In genomic region chr4:56530269-56531148, GRCh38 we compare ENCODE assay signal across 1 cellular context.
TF ChIP-seq lines count a peak whose summit lies in the region.

No MANE protein-coding gene starts in this region.

TF ChIP-seq in K562, 482 proteins besides CTCF, POLR2A, EP300 and RAD21 (continued from another document and continues in another):
- TF ChIP-seq MGA (IDR thresholded peaks at IDR 0.05) (peak; percentile 75), NR2C2 (CRISPR knock-in tag; IDR thresholded peaks at IDR 0.05) (peak; percentile 44; the same call in 1 of the 2 replicates), NR2C2 (tag; IDR thresholded peaks at IDR 0.05) (peak; percentile 91), KLF10 (CRISPR knock-in tag; IDR thresholded peaks at IDR 0.05) (no peak), GTF2E2 (tag; IDR thresholded peaks at IDR 0.05) (peak; percentile 75; the same call in 1 of the 2 replicates), ZNF764 (CRISPR knock-in tag; IDR thresholded peaks at IDR 0.05; ENCODE audit: low read depth) (no peak), GABPB2 (CRISPR knock-in tag; conservative IDR thresholded peaks at IDR 0.05) (no peak), ETV1 (tag; conservative IDR thresholded peaks at IDR 0.05; ENCODE audit: low read depth) (no peak), NFIX (CRISPR knock-in tag; IDR thresholded peaks at IDR 0.05; ENCODE audit: low read depth) (no peak), PKNOX1 (IDR thresholded peaks at IDR 0.05) (no peak), MAZ (CRISPR knock-in tag; conservative IDR thresholded peaks at IDR 0.05 in 1 of 2, IDR thresholded peaks at IDR 0.05 in 1 of 2) (peak in 1 of 2 experiments; percentile 65; a peak in 2 of 4 replicates), STAT5B (CRISPR knock-in tag; IDR thresholded peaks at IDR 0.05) (no peak), PYGO2 (tag; IDR thresholded peaks at IDR 0.05) (no peak), RBBP5 (IDR thresholded peaks at IDR 0.05; ENCODE audit: borderline replicate concordance, insufficient read depth, low read length, poor library complexity, severe bottlenecking) (peak; percentile 67), BRF2 (IDR thresholded peaks at IDR 0.05; ENCODE audit: borderline replicate concordance, insufficient read depth, insufficient read length) (no peak), ETV6 (IDR thresholded peaks at IDR 0.05; ENCODE audit: borderline replicate concordance in 1 of 2, low read depth in 2 of 2, low read length in 1 of 2) (no peak), ETV6 (CRISPR knock-in tag; IDR thresholded peaks at IDR 0.05; ENCODE audit: borderline replicate concordance) (no peak), FOXA3 (CRISPR knock-in tag; conservative IDR thresholded peaks at IDR 0.05 in 1 of 2, IDR thresholded peaks at IDR 0.05 in 1 of 2) (no peak), EGR1 (conservative IDR thresholded peaks at IDR 0.05) (no peak), ZNF224 (CRISPR knock-in tag; IDR thresholded peaks at IDR 0.05) (no peak), LEF1 (IDR thresholded peaks at IDR 0.05) (no peak), KDM2B (CRISPR knock-in tag; IDR thresholded peaks at IDR 0.05) (0 out of 2 replicates have a peak, but pooled peaks have one; percentile 54), NR2C1 (IDR thresholded peaks at IDR 0.05) (peak; percentile 68), NR2C1 (tag; IDR thresholded peaks at IDR 0.05) (peak; percentile 77), SNIP1 (IDR thresholded peaks at IDR 0.05; ENCODE audit: low read depth) (no peak), ZNF121 (CRISPR knock-in tag; conservative IDR thresholded peaks at IDR 0.05) (no peak), WHSC1 (IDR thresholded peaks at IDR 0.05; ENCODE audit: low read length) (no peak), HNRNPK (IDR thresholded peaks at IDR 0.05; ENCODE audit: low read depth, low read length, poor library complexity, severe bottlenecking) (no peak), HDAC6 (IDR thresholded peaks at IDR 0.05; ENCODE audit: low read depth, low read length) (no peak), FUS (optimal IDR thresholded peaks at IDR 0.05; ENCODE audit: low read depth, low read length) (no peak), CBX8 (IDR thresholded peaks at IDR 0.05; ENCODE audit: borderline replicate concordance, extremely low read depth, low read depth, low read length, poor library complexity, severe bottlenecking) (no peak), ZBTB17 (CRISPR knock-in tag; IDR thresholded peaks at IDR 0.05) (0 out of 2 replicates have a peak, but pooled peaks have one; percentile 27), MED1 (CRISPR knock-in tag; IDR thresholded peaks at IDR 0.05; ENCODE audit: borderline replicate concordance) (no peak), ZSCAN29 (IDR thresholded peaks at IDR 0.05) (0 out of 2 replicates have a peak, but pooled peaks have one; percentile 36), ZFP36 (IDR thresholded peaks at IDR 0.05; ENCODE audit: low read depth, low read length, partially characterized antibody) (no peak), ZNF644 (tag; IDR thresholded peaks at IDR 0.05; ENCODE audit: low read depth) (no peak)
- TF ChIP-seq, protein P1, sequence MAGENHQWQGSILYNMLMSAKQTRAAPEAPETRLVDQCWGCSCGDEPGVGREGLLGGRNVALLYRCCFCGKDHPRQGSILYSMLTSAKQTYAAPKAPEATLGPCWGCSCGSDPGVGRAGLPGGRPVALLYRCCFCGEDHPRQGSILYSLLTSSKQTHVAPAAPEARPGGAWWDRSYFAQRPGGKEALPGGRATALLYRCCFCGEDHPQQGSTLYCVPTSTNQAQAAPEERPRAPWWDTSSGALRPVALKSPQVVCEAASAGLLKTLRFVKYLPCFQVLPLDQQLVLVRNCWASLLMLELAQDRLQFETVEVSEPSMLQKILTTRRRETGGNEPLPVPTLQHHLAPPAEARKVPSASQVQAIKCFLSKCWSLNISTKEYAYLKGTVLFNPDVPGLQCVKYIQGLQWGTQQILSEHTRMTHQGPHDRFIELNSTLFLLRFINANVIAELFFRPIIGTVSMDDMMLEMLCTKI (IDR thresholded peaks at IDR 0.05; ENCODE audit: partially characterized antibody), result no peak
- TF ChIP-seq, protein P2, sequence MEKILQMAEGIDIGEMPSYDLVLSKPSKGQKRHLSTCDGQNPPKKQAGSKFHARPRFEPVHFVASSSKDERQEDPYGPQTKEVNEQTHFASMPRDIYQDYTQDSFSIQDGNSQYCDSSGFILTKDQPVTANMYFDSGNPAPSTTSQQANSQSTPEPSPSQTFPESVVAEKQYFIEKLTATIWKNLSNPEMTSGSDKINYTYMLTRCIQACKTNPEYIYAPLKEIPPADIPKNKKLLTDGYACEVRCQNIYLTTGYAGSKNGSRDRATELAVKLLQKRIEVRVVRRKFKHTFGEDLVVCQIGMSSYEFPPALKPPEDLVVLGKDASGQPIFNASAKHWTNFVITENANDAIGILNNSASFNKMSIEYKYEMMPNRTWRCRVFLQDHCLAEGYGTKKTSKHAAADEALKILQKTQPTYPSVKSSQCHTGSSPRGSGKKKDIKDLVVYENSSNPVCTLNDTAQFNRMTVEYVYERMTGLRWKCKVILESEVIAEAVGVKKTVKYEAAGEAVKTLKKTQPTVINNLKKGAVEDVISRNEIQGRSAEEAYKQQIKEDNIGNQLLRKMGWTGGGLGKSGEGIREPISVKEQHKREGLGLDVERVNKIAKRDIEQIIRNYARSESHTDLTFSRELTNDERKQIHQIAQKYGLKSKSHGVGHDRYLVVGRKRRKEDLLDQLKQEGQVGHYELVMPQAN (IDR thresholded peaks at IDR 0.05; ENCODE audit: borderline replicate concordance), result peak; percentile 31; the same call in 1 of the 2 replicates
- TF ChIP-seq, protein P3, sequence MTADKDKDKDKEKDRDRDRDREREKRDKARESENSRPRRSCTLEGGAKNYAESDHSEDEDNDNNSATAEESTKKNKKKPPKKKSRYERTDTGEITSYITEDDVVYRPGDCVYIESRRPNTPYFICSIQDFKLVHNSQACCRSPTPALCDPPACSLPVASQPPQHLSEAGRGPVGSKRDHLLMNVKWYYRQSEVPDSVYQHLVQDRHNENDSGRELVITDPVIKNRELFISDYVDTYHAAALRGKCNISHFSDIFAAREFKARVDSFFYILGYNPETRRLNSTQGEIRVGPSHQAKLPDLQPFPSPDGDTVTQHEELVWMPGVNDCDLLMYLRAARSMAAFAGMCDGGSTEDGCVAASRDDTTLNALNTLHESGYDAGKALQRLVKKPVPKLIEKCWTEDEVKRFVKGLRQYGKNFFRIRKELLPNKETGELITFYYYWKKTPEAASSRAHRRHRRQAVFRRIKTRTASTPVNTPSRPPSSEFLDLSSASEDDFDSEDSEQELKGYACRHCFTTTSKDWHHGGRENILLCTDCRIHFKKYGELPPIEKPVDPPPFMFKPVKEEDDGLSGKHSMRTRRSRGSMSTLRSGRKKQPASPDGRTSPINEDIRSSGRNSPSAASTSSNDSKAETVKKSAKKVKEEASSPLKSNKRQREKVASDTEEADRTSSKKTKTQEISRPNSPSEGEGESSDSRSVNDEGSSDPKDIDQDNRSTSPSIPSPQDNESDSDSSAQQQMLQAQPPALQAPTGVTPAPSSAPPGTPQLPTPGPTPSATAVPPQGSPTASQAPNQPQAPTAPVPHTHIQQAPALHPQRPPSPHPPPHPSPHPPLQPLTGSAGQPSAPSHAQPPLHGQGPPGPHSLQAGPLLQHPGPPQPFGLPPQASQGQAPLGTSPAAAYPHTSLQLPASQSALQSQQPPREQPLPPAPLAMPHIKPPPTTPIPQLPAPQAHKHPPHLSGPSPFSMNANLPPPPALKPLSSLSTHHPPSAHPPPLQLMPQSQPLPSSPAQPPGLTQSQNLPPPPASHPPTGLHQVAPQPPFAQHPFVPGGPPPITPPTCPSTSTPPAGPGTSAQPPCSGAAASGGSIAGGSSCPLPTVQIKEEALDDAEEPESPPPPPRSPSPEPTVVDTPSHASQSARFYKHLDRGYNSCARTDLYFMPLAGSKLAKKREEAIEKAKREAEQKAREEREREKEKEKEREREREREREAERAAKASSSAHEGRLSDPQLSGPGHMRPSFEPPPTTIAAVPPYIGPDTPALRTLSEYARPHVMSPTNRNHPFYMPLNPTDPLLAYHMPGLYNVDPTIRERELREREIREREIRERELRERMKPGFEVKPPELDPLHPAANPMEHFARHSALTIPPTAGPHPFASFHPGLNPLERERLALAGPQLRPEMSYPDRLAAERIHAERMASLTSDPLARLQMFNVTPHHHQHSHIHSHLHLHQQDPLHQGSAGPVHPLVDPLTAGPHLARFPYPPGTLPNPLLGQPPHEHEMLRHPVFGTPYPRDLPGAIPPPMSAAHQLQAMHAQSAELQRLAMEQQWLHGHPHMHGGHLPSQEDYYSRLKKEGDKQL (CRISPR knock-in tag; IDR thresholded peaks at IDR 0.05; ENCODE audit: borderline replicate concordance), result no peak
- TF ChIP-seq, protein P4, sequence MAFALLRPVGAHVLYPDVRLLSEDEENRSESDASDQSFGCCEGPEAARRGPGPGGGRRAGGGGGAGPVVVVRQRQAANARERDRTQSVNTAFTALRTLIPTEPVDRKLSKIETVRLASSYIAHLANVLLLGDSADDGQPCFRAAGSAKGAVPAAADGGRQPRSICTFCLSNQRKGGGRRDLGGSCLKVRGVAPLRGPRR (CRISPR knock-in tag; IDR thresholded peaks at IDR 0.05), result no peak
